Comparison of ENCODE assay signal across 8 cellular contexts in the genomic region with DNA sequence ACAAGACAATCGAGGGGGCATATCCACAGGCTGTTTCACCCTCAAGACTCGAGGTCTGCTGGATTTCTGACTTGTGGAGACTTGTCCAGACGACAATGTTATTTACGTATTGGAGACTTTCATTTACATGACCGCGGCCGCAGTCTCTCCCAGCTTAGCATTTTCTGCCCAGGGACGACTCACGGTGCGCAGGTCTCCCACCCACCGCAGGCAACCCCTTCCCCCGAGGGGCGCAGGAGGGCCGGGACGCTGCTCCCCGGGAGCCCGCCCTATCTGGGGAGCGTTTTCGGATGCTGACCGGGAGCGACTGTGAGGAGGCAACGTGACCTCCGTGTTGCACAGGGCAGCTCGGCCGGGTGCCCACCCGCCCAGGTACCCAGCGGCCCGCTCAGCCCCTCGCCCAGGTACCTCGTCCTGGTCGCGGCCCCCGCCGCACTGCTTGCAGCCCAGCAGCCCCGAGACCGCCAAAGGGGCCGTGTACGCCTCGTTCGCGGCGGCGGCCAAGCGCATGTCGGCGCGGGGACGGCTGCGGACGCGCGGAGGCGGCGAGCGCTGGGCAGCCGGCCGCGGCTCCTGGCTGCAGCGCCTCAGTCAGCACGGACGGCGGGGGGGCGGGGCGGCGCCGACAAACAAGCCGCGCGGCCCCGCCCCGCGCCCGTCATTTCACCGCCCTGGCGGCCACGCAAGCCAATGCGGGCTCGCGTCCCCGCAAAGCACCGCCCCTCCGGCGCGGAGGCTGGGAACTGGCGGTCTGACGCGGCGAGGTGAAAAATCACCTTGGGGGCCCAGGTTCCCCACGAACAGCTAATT.
DNase-seq lines count a peak whose midpoint lies in the region; ATAC-seq lines count a peak whose summit lies in the region.

No MANE protein-coding gene starts in this region.

- DNase-seq in NCI-H82 treated with DMSO at 0.1 percent for 48 hours (lab: John Stamatoyannopoulos, UW; ENCODE audit: unreplicated experiment) (peak; percentile 57), lung microvascular endothelial cell (ENCODE audit: low read depth in 2 of 2) (peak; percentile 91 to 94)
- peak; percentile 69 to 90 for DNase-seq in activated CD8-positive, alpha-beta memory T cell treated with anti-CD3 and anti-CD28 coated beads for 1 hour (ENCODE audit: extremely low read depth in 1 of 2, low read depth in 1 of 2)
- DNase-seq in effector CD4-positive, alpha-beta T cell, result peak; percentile 91
- peak; percentile 80 to 91 (median 82) for DNase-seq in stimulated activated CD4-positive, alpha-beta T cell treated with anti-CD3 and anti-CD28 coated beads, TNF-alpha, amount 100 ng/mL, for 24 hours (ENCODE audit: low read depth in 3 of 3)

- H3K4me3 ChIP-seq in BLaER1, result peak overlapping the region; percentile 80

- H3K4me1 ChIP-seq in BLaER1, result peaks cover 14% of the 10 kb centered on the region

- H3K27me3 ChIP-seq in BLaER1, result peaks cover 44% of the 10 kb centered on the region

- H3K4me2 ChIP-seq in BLaER1, result peak overlapping the region; percentile 96

- peak overlapping the region; percentile 74 for H3K9ac ChIP-seq in BLaER1

- H3K9me3 ChIP-seq in BLaER1, result no peaks in the 10 kb centered on the region

- H4K20me1 ChIP-seq in BLaER1, result peaks cover 39% of the 10 kb centered on the region

- no peaks in the 10 kb centered on the region for H3K36me3 ChIP-seq in BLaER1

- H3K27ac ChIP-seq in BLaER1, result no peak overlapping the region

- peak; percentile 93 for ATAC-seq in GM19372 (IDR thresholded peaks at IDR 0.05; ENCODE audit: low read depth, unreplicated experiment)
- peak; percentile 46 for ATAC-seq in HG03558 (IDR thresholded peaks at IDR 0.05; ENCODE audit: extremely low read depth, unreplicated experiment)
